Comparison of ENCODE assay signal across 14 cellular contexts in the genomic region with DNA sequence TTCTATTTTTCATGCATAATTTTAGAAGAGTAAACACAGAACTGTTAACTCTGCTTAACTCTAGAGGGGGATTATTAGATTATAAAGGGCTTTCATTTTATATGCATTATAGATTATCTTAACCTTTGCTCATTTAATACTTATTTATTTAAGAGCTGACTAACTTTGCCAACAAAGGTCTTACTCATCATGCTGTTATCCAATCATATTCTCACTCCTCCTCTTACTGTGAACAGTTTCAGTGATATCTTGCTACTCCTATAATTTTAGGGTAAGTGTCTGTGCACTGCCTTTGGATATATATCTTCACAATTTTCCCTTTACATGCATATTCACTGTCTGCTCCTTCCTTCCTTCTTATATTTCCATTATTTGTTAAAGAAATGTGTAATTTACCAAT.
"Had no signal": no experiment of that assay in that cellular context is flagged by ENCODE, and none has a peak within 500 bp of the region (broad histone marks: within the 10 kb centered on the region; RNA-seq: fewer than 3 reads in every experiment).

No MANE protein-coding gene starts in this region.

- H3K9me3 Mint-ChIP-seq: neural progenitor cell had no signal

- H3K27me3 Mint-ChIP-seq: activated CD4-positive, alpha-beta T cell treated with anti-CD3 and anti-CD28 coated beads, Interleukin-2, amount 10 ng/mL, durations not matched to agents 24 days and 14 days; naive B cell; stimulated activated naive CD8-positive, alpha-beta T cell treated with anti-CD3 and anti-CD28 coated beads, Interleukin-15, amount 100 ng/mL, for 72 hours had no signal

- DNase-seq: activated CD4-positive, alpha-beta T cell treated with anti-CD3 and anti-CD28 coated beads, Interleukin-2, amount 10 ng/mL, durations not matched to agents 24 days and 14 days; activated CD4-positive, CD25-positive, alpha-beta regulatory T cell; activated naive CD4-positive, alpha-beta T cell; caudate nucleus; effector CD4-positive, alpha-beta T cell; esophagus squamous epithelium; heart right ventricle; islet precursor cell; naive B cell; ovary; spleen; stimulated activated naive CD8-positive, alpha-beta T cell treated with anti-CD3 and anti-CD28 coated beads, Interleukin-15, amount 100 ng/mL, for 72 hours; upper lobe of right lung had no signal

- H3K27ac Mint-ChIP-seq: activated CD4-positive, alpha-beta T cell treated with anti-CD3 and anti-CD28 coated beads, Interleukin-2, amount 10 ng/mL, durations not matched to agents 24 days and 14 days; naive B cell; neural progenitor cell; stimulated activated naive CD8-positive, alpha-beta T cell treated with anti-CD3 and anti-CD28 coated beads, Interleukin-15, amount 100 ng/mL, for 72 hours had no signal

- H3K4me3 Mint-ChIP-seq: activated CD4-positive, alpha-beta T cell treated with anti-CD3 and anti-CD28 coated beads, Interleukin-2, amount 10 ng/mL, durations not matched to agents 24 days and 14 days; naive B cell; neural progenitor cell; stimulated activated naive CD8-positive, alpha-beta T cell treated with anti-CD3 and anti-CD28 coated beads, Interleukin-15, amount 100 ng/mL, for 72 hours had no signal

- H3K36me3 Mint-ChIP-seq: naive B cell, neural progenitor cell had no signal

- H3K4me1 Mint-ChIP-seq: activated CD4-positive, alpha-beta T cell treated with anti-CD3 and anti-CD28 coated beads, Interleukin-2, amount 10 ng/mL, durations not matched to agents 24 days and 14 days; naive B cell; neural progenitor cell; stimulated activated naive CD8-positive, alpha-beta T cell treated with anti-CD3 and anti-CD28 coated beads, Interleukin-15, amount 100 ng/mL, for 72 hours had no signal
